ENCODE assay signal across 16 cellular contexts in the genomic region with DNA sequence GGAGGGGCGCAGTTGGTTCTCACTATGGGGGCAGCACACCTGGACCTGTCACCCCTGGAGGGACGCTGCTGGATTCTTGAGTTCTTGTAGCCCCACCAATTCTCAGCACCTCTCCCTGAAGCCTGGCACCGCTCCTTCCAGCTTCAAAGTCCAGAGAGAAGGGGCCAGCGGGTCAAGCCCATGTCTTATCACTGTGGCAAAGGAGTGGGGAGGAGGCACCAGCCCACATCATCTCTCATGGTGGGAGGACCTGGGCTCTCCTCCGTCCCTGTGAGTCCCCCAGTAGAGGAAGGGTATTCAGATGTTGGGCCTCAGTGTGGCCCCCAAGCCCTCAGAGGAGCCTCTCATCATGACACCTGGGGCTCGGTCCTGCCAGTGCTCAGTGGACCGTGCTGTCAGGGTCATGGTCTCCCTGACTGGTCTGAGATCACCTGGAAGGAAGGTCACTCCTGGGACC.
DNase-seq lines count a peak whose midpoint lies in the region; ATAC-seq and TF ChIP-seq lines count a peak whose summit lies in the region.
"Had no signal": no experiment of that assay in that cellular context is flagged by ENCODE, and none has a peak within 500 bp of the region (broad histone marks: within the 10 kb centered on the region; RNA-seq: fewer than 3 reads in every experiment).

No MANE protein-coding gene starts in this region.

- POLR2A ChIA-PET in Panc1 (lab: Charles Lee) = no interaction called here

- H3K4me3 ChIP-seq in Panc1 (ENCODE audit: low read depth in 2 of 2, low read length in 2 of 2) (no peak overlapping the region), gastroesophageal sphincter (no peak overlapping the region), upper lobe of left lung (no peak overlapping the region)
- H3K4me3 ChIP-seq: lung had no signal

- peaks cover 37% of the 10 kb centered on the region for H3K4me1 ChIP-seq in Panc1 (ENCODE audit: control insufficient read depth, insufficient read depth, low read length)
- H3K4me1 ChIP-seq in gastroesophageal sphincter = peaks cover 0 to 62% (median 40%) of the 10 kb centered on the region in 3 donors
- H3K4me1 ChIP-seq in upper lobe of left lung = peaks cover 27 to 57% (median 38%) of the 10 kb centered on the region in 4 donors

- ATAC-seq in Panc1 (no peak), gastroesophageal sphincter (no peak), omental fat pad (ENCODE audit: low FRiP score) (no peak), upper lobe of left lung (ENCODE audit: low FRiP score in 2 of 2) (no peak), HG02759 (IDR thresholded peaks at IDR 0.05; ENCODE audit: unreplicated experiment) (no peak), T-helper 17 cell (no peak)

- H3K36me3 Mint-ChIP-seq in T-helper 17 cell (ENCODE audit: low read depth) = no peaks in the 10 kb centered on the region
- H3K36me3 Mint-ChIP-seq: CD8-positive, alpha-beta memory T cell had no signal

- peaks cover 7% of the 10 kb centered on the region for H3K4me1 Mint-ChIP-seq in T-helper 17 cell

- no TSS peak for BruUV-seq in Panc1 (replicated peaks; lab: Mats Ljungman, UMichigan)

- DNase-seq in Panc1 (ENCODE audit: low read depth, low spot score) (no peak), omental fat pad (ENCODE audit: low spot score) (peak; percentile 18), upper lobe of left lung (no peak), T-helper 17 cell (no peak)
- no peak for DNase-seq in activated CD4-positive, alpha-beta T cell treated with anti-CD3 and anti-CD28 coated beads, Interleukin-2, amount 50 U/mL, for 48 hours
- DNase-seq: activated CD4-positive, alpha-beta T cell treated with anti-CD3 and anti-CD28 coated beads, Interleukin-2, amount 10 ng/mL, durations not matched to agents 7 days and 5 days; activated T-cell treated with anti-CD3 and anti-CD28 coated beads, Interleukin-2, amount 50 U/mL, for 24 hours; amniotic stem cell; CD8-positive, alpha-beta memory T cell; NCI-H1092 treated with DMSO at 0.1 percent for 48 hours; NCI-H446; occipital lobe; T-helper 2 cell had no signal

- TF ChIP-seq CTCF in Panc1 (IDR thresholded peaks at IDR 0.05) = no peak
- no peak for TF ChIP-seq CTCF in gastroesophageal sphincter (IDR thresholded peaks at IDR 0.05)
- no peak for TF ChIP-seq CTCF in omental fat pad (IDR thresholded peaks at IDR 0.05)
- TF ChIP-seq CTCF in upper lobe of left lung (IDR thresholded peaks at IDR 0.05) = no peak

- WGBS in gastroesophageal sphincter (ENCODE audit: low coverage in 1 of 2), 2 donors = 100% methylated on average over 1 to 2 of the region's 7 CpGs
- WGBS in upper lobe of left lung, 2 donors = 91 to 93% methylated on average over 4 to 7 of the region's 7 CpGs

- H3K27ac ChIP-seq in Panc1 (ENCODE audit: low read length) (peak overlapping the region; percentile 83), gastroesophageal sphincter (peak overlapping the region in 3 of 4 donors; percentile 76 to 88 (median 84)), upper lobe of left lung (peak overlapping the region in 3 of 4 donors; percentile 51 to 75 (median 61))

- H3K27me3 ChIP-seq in Panc1 (ENCODE audit: control insufficient read depth, insufficient read depth, low read length) (no peaks in the 10 kb centered on the region), gastroesophageal sphincter (no peaks in the 10 kb centered on the region), upper lobe of left lung (no peaks in the 10 kb centered on the region)

- H3K27ac Mint-ChIP-seq in T-helper 17 cell = no peak overlapping the region
- H3K27ac Mint-ChIP-seq: activated CD4-positive, alpha-beta T cell treated with anti-CD3 and anti-CD28 coated beads, Interleukin-2, amount 10 ng/mL, durations not matched to agents 7 days and 5 days; activated T-cell treated with anti-CD3 and anti-CD28 coated beads, Interleukin-2, amount 50 U/mL, for 24 hours; CD8-positive, alpha-beta memory T cell had no signal

- intact Hi-C loops in Panc1 (cut with micrococcal nuclease; ENCODE audit: unreplicated experiment) = no loop called here

- H3K9me3 ChIP-seq in Panc1 (ENCODE audit: control insufficient read depth, insufficient read depth, low read depth, low read length) (no peaks in the 10 kb centered on the region), gastroesophageal sphincter (peaks cover 0 to 9% (median 0%) of the 10 kb centered on the region in 3 donors), upper lobe of left lung (peaks cover 0 to 8% (median 3%) of the 10 kb centered on the region in 4 donors), T-helper 17 cell (ENCODE audit: control insufficient read depth, low read length, poor library complexity, severe bottlenecking) (no peaks in the 10 kb centered on the region)

- H3K4me3 Mint-ChIP-seq in T-helper 17 cell = no peak overlapping the region
- H3K4me3 Mint-ChIP-seq: activated CD4-positive, alpha-beta T cell treated with anti-CD3 and anti-CD28 coated beads, Interleukin-2, amount 10 ng/mL, durations not matched to agents 7 days and 5 days; activated T-cell treated with anti-CD3 and anti-CD28 coated beads, Interleukin-2, amount 50 U/mL, for 24 hours; CD8-positive, alpha-beta memory T cell had no signal

- no peaks in the 10 kb centered on the region for H3K27me3 Mint-ChIP-seq in T-helper 17 cell
- H3K27me3 Mint-ChIP-seq: activated CD4-positive, alpha-beta T cell treated with anti-CD3 and anti-CD28 coated beads, Interleukin-2, amount 10 ng/mL, durations not matched to agents 7 days and 5 days; activated T-cell treated with anti-CD3 and anti-CD28 coated beads, Interleukin-2, amount 50 U/mL, for 24 hours had no signal

- CTCF ChIA-PET in Panc1 (lab: Charles Lee) = no interaction called here

- in situ Hi-C loops in Panc1 (cut with HindIII; ENCODE audit: low pct_unique_long_range_greater_than_20kb, low sequenced_read_pairs) = no loop called here

- TF ChIP-seq POLR2A in gastroesophageal sphincter (IDR thresholded peaks at IDR 0.05) = no peak
- TF ChIP-seq POLR2A in upper lobe of left lung (IDR thresholded peaks at IDR 0.05) = no peak

- H3K36me3 ChIP-seq in Panc1 (ENCODE audit: control insufficient read depth, insufficient read depth, low read length) = no peaks in the 10 kb centered on the region
- H3K36me3 ChIP-seq in gastroesophageal sphincter = no peaks in the 10 kb centered on the region
- H3K36me3 ChIP-seq in upper lobe of left lung = no peaks in the 10 kb centered on the region

- TF ChIP-seq EP300 in gastroesophageal sphincter (IDR thresholded peaks at IDR 0.05) = no peak
- TF ChIP-seq EP300 in upper lobe of left lung (IDR thresholded peaks at IDR 0.05) = no peak
